In the genomic region with DNA sequence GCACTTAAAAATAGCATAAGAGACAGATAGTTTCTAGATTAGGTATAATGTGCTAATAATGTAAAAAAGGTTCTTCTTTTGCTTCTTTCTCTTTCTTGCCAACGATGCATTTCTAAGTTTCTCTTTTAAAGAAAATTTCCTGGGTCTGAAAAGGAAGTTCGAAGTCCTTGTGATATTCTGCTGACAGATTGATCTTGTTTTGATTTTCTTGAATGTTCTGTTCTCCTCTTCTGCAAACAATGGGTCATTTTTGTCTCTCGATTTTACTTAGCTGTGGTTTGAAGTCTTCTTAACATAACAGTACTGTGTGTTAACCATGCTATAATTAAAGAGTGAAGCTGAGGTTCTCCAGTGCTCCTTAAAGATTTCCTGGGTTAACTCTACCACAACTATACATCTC, we compare ENCODE assay signal across 8 cellular contexts.
DNase-seq lines count a peak whose midpoint lies in the region; ATAC-seq, FAIRE-seq and TF ChIP-seq lines count a peak whose summit lies in the region.

No MANE protein-coding gene starts in this region.

- no peaks in the 10 kb centered on the region for H3K36me3 ChIP-seq in small intestine (ENCODE audit: control insufficient read depth in 2 of 2, insufficient read depth in 2 of 2, low read length in 2 of 2)

- H3K4me3 ChIP-seq in small intestine (ENCODE audit: low read depth in 1 of 2, low read length in 2 of 2): no peak overlapping the region

- no peak for TF ChIP-seq POLR2A in GM18505 (IDR thresholded peaks at IDR 0.05; ENCODE audit: borderline replicate concordance, extremely low read depth, insufficient read depth, insufficient read length)

- H3K27ac ChIP-seq in small intestine (ENCODE audit: low read depth in 1 of 2, low read length in 1 of 2): no peak overlapping the region

- no peaks in the 10 kb centered on the region for H3K4me1 ChIP-seq in small intestine (ENCODE audit: control insufficient read depth in 2 of 2, insufficient read depth in 1 of 2, low read depth in 1 of 2, low read length in 1 of 2)

- H3K9me3 ChIP-seq in small intestine (ENCODE audit: control insufficient read depth, low read depth): no peaks in the 10 kb centered on the region

- WGBS in small intestine, 3 donors: 51 to 72% (median 57%) methylated on average over 3 of the region's 3 CpGs

- ATAC-seq in GM18505 (IDR thresholded peaks at IDR 0.05; ENCODE audit: unreplicated experiment) (peak; percentile 65), GM21526 (IDR thresholded peaks at IDR 0.05; ENCODE audit: low FRiP score, unreplicated experiment) (peak; percentile 65), HG03442 (IDR thresholded peaks at IDR 0.05; ENCODE audit: unreplicated experiment) (peak; percentile 80)

- DNase-seq in foreskin melanocyte (peak; percentile 72), C1 segment of cervical spinal cord (lab: John Stamatoyannopoulos, UW) (no peak), AG20443 (ENCODE audit: low spot score) (no peak), small intestine (no peak), SW480 (ENCODE audit: low spot score) (no peak)

- no peaks in the 10 kb centered on the region for H3K27me3 ChIP-seq in small intestine (ENCODE audit: control insufficient read depth in 2 of 2, insufficient read depth in 2 of 2, low read length in 2 of 2)

- no peak for FAIRE-seq in small intestine (lab: Jason Lieb, UNC)
